Comparison of ENCODE assay signal across 8 cellular contexts in the genomic region with DNA sequence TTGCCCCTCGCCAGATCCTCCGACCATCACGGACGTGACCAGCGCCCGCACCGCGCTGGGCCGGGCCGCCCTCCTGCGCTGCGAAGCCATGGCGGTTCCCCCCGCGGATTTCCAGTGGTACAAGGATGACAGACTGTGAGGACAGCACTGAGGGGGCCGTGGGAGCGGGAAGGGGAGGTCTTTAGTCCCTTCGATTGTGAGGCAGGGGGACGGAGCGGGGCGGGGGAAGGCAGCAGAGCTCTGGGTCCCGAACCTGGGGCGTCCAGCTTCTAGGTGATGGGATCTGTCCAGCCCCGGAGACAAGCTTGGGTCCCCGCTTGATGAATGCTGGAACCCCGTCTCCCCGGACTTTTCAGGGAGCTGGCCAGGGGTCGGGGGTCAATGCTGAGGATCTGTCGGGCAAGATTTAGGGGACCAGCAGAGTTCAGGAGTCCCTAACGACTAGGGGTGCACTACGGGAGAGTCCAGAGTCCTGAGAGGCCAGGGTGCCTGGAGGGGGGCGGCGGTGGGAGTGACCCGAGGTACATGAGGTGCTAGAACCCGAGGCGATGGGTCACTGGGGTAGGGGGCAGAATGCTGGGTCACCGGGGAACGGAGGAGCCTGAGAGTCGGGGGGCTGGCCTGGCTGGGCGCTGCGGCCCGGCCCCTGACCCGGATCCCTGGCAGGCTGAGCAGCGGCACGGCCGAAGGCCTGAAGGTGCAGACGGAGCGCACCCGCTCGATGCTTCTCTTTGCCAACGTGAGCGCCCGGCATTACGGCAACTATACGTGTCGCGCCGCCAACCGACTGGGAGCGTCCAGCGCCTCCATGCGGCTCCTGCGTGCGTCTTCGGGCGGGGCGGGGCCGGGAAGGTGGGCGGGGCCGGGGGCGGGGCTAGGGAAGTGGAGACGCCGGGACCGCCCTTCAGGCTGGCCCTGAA. TPM values are rescaled to one million over a fixed set of nuclear protein-coding genes. Genes with fewer than 3 reads are reported as not detected.
A peak's percentile ranks its signal among the peaks of the same experiment; 100 is the strongest.
DNase-seq lines count a peak whose midpoint lies in the region; ATAC-seq, FAIRE-seq and TF ChIP-seq lines count a peak whose summit lies in the region.

No MANE protein-coding gene starts in this region.

- intact Hi-C loops in left colon (cut with DNase I, micrococcal nuclease) = loop anchor here in 1 of 2 donors (10.0 kb wide), 1 partner anchor 87 kb away; a partner anchor contains a TSS

- H2AFZ ChIP-seq in astrocyte (ENCODE audit: low read depth, low read length) = no peak overlapping the region

- H3K9me3 ChIP-seq in astrocyte (ENCODE audit: insufficient read depth, low read depth, low read length) = no peaks in the 10 kb centered on the region

- H3K36me3 Mint-ChIP-seq in astrocyte (ENCODE audit: low read depth, unreplicated experiment) = peaks cover 18% of the 10 kb centered on the region

- H3K36me3 ChIP-seq in astrocyte (ENCODE audit: insufficient read depth, low read length) = no peaks in the 10 kb centered on the region

- no peak overlapping the region for H3K9ac ChIP-seq in astrocyte (ENCODE audit: low read length)

- H3K4me1 Mint-ChIP-seq in astrocyte (ENCODE audit: low read depth, unreplicated experiment) = no peaks in the 10 kb centered on the region

- TF ChIP-seq CTCF in GM12865 (IDR thresholded peaks at IDR 0.05; ENCODE audit: insufficient read depth, low read depth, low read length, missing control alignments) = peak; percentile 5
- TF ChIP-seq CTCF in astrocyte (IDR thresholded peaks at IDR 0.05; ENCODE audit: insufficient read depth, low read depth, low read length) = no peak

- no peak overlapping the region for H3K27ac Mint-ChIP-seq in astrocyte (ENCODE audit: unreplicated experiment)

- ATAC-seq in left colon (peak; percentile 86), GM21447 (IDR thresholded peaks at IDR 0.05; ENCODE audit: unreplicated experiment) (no peak)

- peaks cover 4% of the 10 kb centered on the region for H3K9me3 Mint-ChIP-seq in astrocyte (ENCODE audit: unreplicated experiment)

- no peaks in the 10 kb centered on the region for H4K20me1 ChIP-seq in astrocyte (ENCODE audit: insufficient read depth, low read length)

- H3K27me3 ChIP-seq in astrocyte (ENCODE audit: insufficient read depth, low read length) = no peaks in the 10 kb centered on the region

- no peak for FAIRE-seq in astrocyte (lab: Jason Lieb, UNC)

- peaks cover 37% of the 10 kb centered on the region for H3K27me3 Mint-ChIP-seq in astrocyte (ENCODE audit: low read depth, unreplicated experiment)

- no peak overlapping the region for H3K4me3 ChIP-seq in GM12865 (ENCODE audit: low read depth, low read length)
- H3K4me3 ChIP-seq in astrocyte (ENCODE audit: insufficient read depth, low read depth, low read length) = no peak overlapping the region

- H3K79me2 ChIP-seq in astrocyte (ENCODE audit: insufficient read depth, low read length) = no peaks in the 10 kb centered on the region

- DNase-seq in GM12865 (ENCODE audit: low read depth) = peak; percentile 63
- peak; percentile 69 for DNase-seq in RPMI8226
- DNase-seq in astrocyte (ENCODE audit: low read depth) = no peak
- DNase-seq in left colon = peak in 1 of 2 donors; percentile 55
- DNase-seq in stimulated activated naive CD4-positive, alpha-beta T cell treated with Interleukin-2 at 50 U/mL for 16 hours (lab: John Stamatoyannopoulos, UW) = peak; percentile 42
- no peak for DNase-seq in NCI-H2029 (lab: John Stamatoyannopoulos, UW)
- no peak for DNase-seq in SW480 (ENCODE audit: low spot score)

- H3K4me1 ChIP-seq in astrocyte (ENCODE audit: insufficient read depth, low read length) = no peaks in the 10 kb centered on the region

- H3K4me2 ChIP-seq in astrocyte (ENCODE audit: low read length) = no peak overlapping the region

- H3K4me3 Mint-ChIP-seq in astrocyte (ENCODE audit: unreplicated experiment) = peak overlapping the region; percentile 47

- H3K27ac ChIP-seq in astrocyte (ENCODE audit: low read depth, low read length) = no peak overlapping the region

RNA-seq across cellular contexts. Expression of a gene that starts 14.6 kb away (rescaled TPM):
- total RNA-seq in astrocyte (4.2 and 4.7 TPM in 2 replicates), left colon (1 to 10 TPM; 1.7 to 2.1 TPM)

RNA-seq across cellular contexts. Expression of a gene that starts 15.9 kb away (rescaled TPM):
- total RNA-seq in astrocyte = 5.4 and 6.6 TPM in 2 replicates
- total RNA-seq in left colon = under 1 TPM in 1 of 2 donors, not detected in 1; 0.08 TPM

RNA-seq across cellular contexts. Expression of a gene that starts 38.9 kb away (rescaled TPM):
- 64.3 and 72.5 TPM in 2 replicates for total RNA-seq in astrocyte
- total RNA-seq in left colon = 100 to 1,000 TPM; 147 to 198 TPM

RNA-seq across cellular contexts. Expression of a gene that starts 41.5 kb away (rescaled TPM):
- total RNA-seq in astrocyte (0.84 and 1.4 TPM in 2 replicates), left colon (1 to 10 TPM; 1.7 to 1.8 TPM)

RNA-seq across cellular contexts. Expression of a gene that starts 45.1 kb away (rescaled TPM):
- total RNA-seq in astrocyte = not detected in 2 replicates
- total RNA-seq in left colon = 1 to 10 TPM; 1.5 to 5.0 TPM

Comparison
In these comparisons a context has a peak if more than half of its experiments do, and no peak if none do; other contexts are left out.
1. DNase-seq: peak in GM12865 (single experiment), RPMI8226 (single experiment) and stimulated activated naive CD4-positive, alpha-beta T cell treated with Interleukin-2 at 50 U/mL for 16 hours (single experiment); none in astrocyte (single experiment), NCI-H2029 (single experiment) and SW480 (single experiment).